ENCODE assay signal across 1 cellular context in the genomic region with DNA sequence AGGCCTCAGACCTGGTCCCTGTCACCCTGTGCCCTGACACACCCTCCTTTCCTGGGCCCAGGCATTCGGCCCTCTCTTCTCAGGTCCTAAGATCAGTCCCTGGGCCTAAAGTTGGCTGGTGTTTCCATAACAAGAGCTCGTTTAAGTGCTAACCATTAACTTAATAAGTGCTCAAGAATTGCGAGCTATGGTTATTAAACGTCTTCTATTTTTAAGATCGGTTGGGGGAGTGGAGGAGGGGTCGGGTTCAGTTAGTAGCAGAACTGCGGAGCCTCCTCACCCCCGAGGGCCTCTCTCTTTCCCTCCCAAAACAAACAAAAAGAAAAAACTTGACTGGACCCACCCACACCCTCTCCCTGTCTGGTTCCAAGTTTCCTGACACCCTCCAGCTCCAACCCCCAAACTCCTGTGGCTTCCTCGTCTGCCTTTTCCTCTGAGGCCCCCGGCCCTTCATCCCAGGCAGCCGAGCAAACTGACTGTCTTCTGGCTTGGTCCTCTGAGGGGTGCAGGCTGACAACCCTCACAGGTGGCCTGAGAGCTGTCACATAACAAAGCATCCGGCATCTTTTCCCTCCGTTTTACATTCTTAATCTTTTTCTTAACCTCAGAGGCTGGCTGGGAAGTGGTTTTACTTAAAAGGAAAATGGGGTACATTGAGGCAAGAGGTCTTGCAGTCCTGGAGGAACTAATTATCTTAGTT.
TF ChIP-seq lines count a peak whose summit lies in the region.

No MANE protein-coding gene starts in this region.

TF ChIP-seq in HepG2, 621 proteins besides CTCF, POLR2A, EP300 and RAD21 (continued from another document and continues in another):
- TF ChIP-seq, protein P1, sequence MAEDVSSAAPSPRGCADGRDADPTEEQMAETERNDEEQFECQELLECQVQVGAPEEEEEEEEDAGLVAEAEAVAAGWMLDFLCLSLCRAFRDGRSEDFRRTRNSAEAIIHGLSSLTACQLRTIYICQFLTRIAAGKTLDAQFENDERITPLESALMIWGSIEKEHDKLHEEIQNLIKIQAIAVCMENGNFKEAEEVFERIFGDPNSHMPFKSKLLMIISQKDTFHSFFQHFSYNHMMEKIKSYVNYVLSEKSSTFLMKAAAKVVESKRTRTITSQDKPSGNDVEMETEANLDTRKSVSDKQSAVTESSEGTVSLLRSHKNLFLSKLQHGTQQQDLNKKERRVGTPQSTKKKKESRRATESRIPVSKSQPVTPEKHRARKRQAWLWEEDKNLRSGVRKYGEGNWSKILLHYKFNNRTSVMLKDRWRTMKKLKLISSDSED (CRISPR knock-in tag; IDR thresholded peaks at IDR 0.05), result 0 out of 2 replicates have a peak, but pooled peaks have one; percentile 17
- TF ChIP-seq ZNF839 (CRISPR knock-in tag; IDR thresholded peaks at IDR 0.05; ENCODE audit: borderline replicate concordance), result no peak; the same call in 1 of the 2 replicates
- 0 out of 2 replicates have a peak, but pooled peaks have one; percentile 8 for TF ChIP-seq NFATC3 (CRISPR knock-in tag; IDR thresholded peaks at IDR 0.05)
- TF ChIP-seq SKI (IDR thresholded peaks at IDR 0.05; ENCODE audit: partially characterized antibody), result no peak
- no peak for TF ChIP-seq ZSCAN31 (CRISPR knock-in tag; IDR thresholded peaks at IDR 0.05; ENCODE audit: low read depth)
- TF ChIP-seq SALL1 (CRISPR knock-in tag; IDR thresholded peaks at IDR 0.05), result peak; percentile 38; the same call in 1 of the 2 replicates
- TF ChIP-seq ZNF468 (CRISPR knock-in tag; IDR thresholded peaks at IDR 0.05), result 0 out of 2 replicates have a peak, but pooled peaks have one; percentile 70
- peak; percentile 76 for TF ChIP-seq YEATS2 (CRISPR knock-in tag; IDR thresholded peaks at IDR 0.05; ENCODE audit: borderline replicate concordance)
- no peak for TF ChIP-seq TOE1 (CRISPR knock-in tag; IDR thresholded peaks at IDR 0.05)
- no peak for TF ChIP-seq EED (CRISPR knock-in tag; IDR thresholded peaks at IDR 0.05)
- TF ChIP-seq TCF12 (IDR thresholded peaks at IDR 0.05), result no peak
- 0 out of 2 replicates have a peak, but pooled peaks have one; percentile 18 for TF ChIP-seq TCF12 (CRISPR knock-in tag; IDR thresholded peaks at IDR 0.05)
- 0 out of 2 replicates have a peak, but pooled peaks have one; percentile 2 for TF ChIP-seq KDM2A (CRISPR knock-in tag; IDR thresholded peaks at IDR 0.05; ENCODE audit: borderline replicate concordance, low read depth)
- peak; percentile 71 for TF ChIP-seq ZC3H13 (CRISPR knock-in tag; IDR thresholded peaks at IDR 0.05)
- peak; percentile 44; the same call in 1 of the 2 replicates for TF ChIP-seq FOXA3 (CRISPR knock-in tag; IDR thresholded peaks at IDR 0.05)
- TF ChIP-seq, protein P2, sequence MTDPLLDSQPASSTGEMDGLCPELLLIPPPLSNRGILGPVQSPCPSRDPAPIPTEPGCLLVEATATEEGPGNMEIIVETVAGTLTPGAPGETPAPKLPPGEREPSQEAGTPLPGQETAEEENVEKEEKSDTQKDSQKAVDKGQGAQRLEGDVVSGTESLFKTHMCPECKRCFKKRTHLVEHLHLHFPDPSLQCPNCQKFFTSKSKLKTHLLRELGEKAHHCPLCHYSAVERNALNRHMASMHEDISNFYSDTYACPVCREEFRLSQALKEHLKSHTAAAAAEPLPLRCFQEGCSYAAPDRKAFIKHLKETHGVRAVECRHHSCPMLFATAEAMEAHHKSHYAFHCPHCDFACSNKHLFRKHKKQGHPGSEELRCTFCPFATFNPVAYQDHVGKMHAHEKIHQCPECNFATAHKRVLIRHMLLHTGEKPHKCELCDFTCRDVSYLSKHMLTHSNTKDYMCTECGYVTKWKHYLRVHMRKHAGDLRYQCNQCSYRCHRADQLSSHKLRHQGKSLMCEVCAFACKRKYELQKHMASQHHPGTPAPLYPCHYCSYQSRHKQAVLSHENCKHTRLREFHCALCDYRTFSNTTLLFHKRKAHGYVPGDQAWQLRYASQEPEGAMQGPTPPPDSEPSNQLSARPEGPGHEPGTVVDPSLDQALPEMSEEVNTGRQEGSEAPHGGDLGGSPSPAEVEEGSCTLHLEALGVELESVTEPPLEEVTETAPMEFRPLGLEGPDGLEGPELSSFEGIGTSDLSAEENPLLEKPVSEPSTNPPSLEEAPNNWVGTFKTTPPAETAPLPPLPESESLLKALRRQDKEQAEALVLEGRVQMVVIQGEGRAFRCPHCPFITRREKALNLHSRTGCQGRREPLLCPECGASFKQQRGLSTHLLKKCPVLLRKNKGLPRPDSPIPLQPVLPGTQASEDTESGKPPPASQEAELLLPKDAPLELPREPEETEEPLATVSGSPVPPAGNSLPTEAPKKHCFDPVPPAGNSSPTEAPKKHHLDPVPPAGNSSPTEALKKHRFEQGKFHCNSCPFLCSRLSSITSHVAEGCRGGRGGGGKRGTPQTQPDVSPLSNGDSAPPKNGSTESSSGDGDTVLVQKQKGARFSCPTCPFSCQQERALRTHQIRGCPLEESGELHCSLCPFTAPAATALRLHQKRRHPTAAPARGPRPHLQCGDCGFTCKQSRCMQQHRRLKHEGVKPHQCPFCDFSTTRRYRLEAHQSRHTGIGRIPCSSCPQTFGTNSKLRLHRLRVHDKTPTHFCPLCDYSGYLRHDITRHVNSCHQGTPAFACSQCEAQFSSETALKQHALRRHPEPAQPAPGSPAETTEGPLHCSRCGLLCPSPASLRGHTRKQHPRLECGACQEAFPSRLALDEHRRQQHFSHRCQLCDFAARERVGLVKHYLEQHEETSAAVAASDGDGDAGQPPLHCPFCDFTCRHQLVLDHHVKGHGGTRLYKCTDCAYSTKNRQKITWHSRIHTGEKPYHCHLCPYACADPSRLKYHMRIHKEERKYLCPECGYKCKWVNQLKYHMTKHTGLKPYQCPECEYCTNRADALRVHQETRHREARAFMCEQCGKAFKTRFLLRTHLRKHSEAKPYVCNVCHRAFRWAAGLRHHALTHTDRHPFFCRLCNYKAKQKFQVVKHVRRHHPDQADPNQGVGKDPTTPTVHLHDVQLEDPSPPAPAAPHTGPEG (CRISPR knock-in tag; IDR thresholded peaks at IDR 0.05), result peak; percentile 13; the same call in 1 of the 2 replicates
- peak; percentile 80; the same call in 1 of the 2 replicates for TF ChIP-seq ZNF317 (CRISPR knock-in tag; IDR thresholded peaks at IDR 0.05)
- TF ChIP-seq ZNF746 (CRISPR knock-in tag; IDR thresholded peaks at IDR 0.05), result 0 out of 2 replicates have a peak, but pooled peaks have one; percentile 13
- TF ChIP-seq, protein P3, sequence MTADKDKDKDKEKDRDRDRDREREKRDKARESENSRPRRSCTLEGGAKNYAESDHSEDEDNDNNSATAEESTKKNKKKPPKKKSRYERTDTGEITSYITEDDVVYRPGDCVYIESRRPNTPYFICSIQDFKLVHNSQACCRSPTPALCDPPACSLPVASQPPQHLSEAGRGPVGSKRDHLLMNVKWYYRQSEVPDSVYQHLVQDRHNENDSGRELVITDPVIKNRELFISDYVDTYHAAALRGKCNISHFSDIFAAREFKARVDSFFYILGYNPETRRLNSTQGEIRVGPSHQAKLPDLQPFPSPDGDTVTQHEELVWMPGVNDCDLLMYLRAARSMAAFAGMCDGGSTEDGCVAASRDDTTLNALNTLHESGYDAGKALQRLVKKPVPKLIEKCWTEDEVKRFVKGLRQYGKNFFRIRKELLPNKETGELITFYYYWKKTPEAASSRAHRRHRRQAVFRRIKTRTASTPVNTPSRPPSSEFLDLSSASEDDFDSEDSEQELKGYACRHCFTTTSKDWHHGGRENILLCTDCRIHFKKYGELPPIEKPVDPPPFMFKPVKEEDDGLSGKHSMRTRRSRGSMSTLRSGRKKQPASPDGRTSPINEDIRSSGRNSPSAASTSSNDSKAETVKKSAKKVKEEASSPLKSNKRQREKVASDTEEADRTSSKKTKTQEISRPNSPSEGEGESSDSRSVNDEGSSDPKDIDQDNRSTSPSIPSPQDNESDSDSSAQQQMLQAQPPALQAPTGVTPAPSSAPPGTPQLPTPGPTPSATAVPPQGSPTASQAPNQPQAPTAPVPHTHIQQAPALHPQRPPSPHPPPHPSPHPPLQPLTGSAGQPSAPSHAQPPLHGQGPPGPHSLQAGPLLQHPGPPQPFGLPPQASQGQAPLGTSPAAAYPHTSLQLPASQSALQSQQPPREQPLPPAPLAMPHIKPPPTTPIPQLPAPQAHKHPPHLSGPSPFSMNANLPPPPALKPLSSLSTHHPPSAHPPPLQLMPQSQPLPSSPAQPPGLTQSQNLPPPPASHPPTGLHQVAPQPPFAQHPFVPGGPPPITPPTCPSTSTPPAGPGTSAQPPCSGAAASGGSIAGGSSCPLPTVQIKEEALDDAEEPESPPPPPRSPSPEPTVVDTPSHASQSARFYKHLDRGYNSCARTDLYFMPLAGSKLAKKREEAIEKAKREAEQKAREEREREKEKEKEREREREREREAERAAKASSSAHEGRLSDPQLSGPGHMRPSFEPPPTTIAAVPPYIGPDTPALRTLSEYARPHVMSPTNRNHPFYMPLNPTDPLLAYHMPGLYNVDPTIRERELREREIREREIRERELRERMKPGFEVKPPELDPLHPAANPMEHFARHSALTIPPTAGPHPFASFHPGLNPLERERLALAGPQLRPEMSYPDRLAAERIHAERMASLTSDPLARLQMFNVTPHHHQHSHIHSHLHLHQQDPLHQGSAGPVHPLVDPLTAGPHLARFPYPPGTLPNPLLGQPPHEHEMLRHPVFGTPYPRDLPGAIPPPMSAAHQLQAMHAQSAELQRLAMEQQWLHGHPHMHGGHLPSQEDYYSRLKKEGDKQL (CRISPR knock-in tag; IDR thresholded peaks at IDR 0.05; ENCODE audit: low read depth), result no peak
- no peak for TF ChIP-seq ZNF761 (CRISPR knock-in tag; conservative IDR thresholded peaks at IDR 0.05)
- no peak for TF ChIP-seq CEBPB (IDR thresholded peaks at IDR 0.05; ENCODE audit: borderline replicate concordance, low read depth, low read length)
- no peak for TF ChIP-seq ARNT (IDR thresholded peaks at IDR 0.05)
- no peak for TF ChIP-seq ZBTB1 (CRISPR knock-in tag; IDR thresholded peaks at IDR 0.05; ENCODE audit: borderline replicate concordance)
- TF ChIP-seq, protein P4, sequence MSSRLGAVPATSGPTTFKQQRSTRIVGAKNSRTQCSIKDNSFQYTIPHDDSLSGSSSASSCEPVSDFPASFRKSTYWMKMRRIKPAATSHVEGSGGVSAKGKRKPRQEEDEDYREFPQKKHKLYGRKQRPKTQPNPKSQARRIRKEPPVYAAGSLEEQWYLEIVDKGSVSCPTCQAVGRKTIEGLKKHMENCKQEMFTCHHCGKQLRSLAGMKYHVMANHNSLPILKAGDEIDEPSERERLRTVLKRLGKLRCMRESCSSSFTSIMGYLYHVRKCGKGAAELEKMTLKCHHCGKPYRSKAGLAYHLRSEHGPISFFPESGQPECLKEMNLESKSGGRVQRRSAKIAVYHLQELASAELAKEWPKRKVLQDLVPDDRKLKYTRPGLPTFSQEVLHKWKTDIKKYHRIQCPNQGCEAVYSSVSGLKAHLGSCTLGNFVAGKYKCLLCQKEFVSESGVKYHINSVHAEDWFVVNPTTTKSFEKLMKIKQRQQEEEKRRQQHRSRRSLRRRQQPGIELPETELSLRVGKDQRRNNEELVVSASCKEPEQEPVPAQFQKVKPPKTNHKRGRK (CRISPR knock-in tag; IDR thresholded peaks at IDR 0.05), result no peak
- TF ChIP-seq FOSL2 (CRISPR knock-in tag; IDR thresholded peaks at IDR 0.05), result no peak
- TF ChIP-seq SP5 (CRISPR knock-in tag; IDR thresholded peaks at IDR 0.05; ENCODE audit: borderline replicate concordance, low read depth), result peak; percentile 96
- TF ChIP-seq RFX3 (CRISPR knock-in tag; IDR thresholded peaks at IDR 0.05), result no peak; the same call in 1 of the 2 replicates
- TF ChIP-seq, protein P5, sequence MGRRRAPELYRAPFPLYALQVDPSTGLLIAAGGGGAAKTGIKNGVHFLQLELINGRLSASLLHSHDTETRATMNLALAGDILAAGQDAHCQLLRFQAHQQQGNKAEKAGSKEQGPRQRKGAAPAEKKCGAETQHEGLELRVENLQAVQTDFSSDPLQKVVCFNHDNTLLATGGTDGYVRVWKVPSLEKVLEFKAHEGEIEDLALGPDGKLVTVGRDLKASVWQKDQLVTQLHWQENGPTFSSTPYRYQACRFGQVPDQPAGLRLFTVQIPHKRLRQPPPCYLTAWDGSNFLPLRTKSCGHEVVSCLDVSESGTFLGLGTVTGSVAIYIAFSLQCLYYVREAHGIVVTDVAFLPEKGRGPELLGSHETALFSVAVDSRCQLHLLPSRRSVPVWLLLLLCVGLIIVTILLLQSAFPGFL (CRISPR knock-in tag; IDR thresholded peaks at IDR 0.05), result no peak
- 0 out of 2 replicates have a peak, but pooled peaks have one; percentile 19 for TF ChIP-seq RCOR2 (CRISPR knock-in tag; IDR thresholded peaks at IDR 0.05)
- no peak for TF ChIP-seq MEIS1 (CRISPR knock-in tag; IDR thresholded peaks at IDR 0.05; ENCODE audit: borderline replicate concordance)
- TF ChIP-seq SOX6 (IDR thresholded peaks at IDR 0.05), result no peak
- peak; percentile 56 for TF ChIP-seq SOX6 (CRISPR knock-in tag; IDR thresholded peaks at IDR 0.05)
- TF ChIP-seq DNMT1 (CRISPR knock-in tag; IDR thresholded peaks at IDR 0.05), result no peak; the same call in 1 of the 2 replicates
- no peak; the same call in 1 of the 2 replicates for TF ChIP-seq ZNF772 (CRISPR knock-in tag; IDR thresholded peaks at IDR 0.05)
- TF ChIP-seq, protein P6, sequence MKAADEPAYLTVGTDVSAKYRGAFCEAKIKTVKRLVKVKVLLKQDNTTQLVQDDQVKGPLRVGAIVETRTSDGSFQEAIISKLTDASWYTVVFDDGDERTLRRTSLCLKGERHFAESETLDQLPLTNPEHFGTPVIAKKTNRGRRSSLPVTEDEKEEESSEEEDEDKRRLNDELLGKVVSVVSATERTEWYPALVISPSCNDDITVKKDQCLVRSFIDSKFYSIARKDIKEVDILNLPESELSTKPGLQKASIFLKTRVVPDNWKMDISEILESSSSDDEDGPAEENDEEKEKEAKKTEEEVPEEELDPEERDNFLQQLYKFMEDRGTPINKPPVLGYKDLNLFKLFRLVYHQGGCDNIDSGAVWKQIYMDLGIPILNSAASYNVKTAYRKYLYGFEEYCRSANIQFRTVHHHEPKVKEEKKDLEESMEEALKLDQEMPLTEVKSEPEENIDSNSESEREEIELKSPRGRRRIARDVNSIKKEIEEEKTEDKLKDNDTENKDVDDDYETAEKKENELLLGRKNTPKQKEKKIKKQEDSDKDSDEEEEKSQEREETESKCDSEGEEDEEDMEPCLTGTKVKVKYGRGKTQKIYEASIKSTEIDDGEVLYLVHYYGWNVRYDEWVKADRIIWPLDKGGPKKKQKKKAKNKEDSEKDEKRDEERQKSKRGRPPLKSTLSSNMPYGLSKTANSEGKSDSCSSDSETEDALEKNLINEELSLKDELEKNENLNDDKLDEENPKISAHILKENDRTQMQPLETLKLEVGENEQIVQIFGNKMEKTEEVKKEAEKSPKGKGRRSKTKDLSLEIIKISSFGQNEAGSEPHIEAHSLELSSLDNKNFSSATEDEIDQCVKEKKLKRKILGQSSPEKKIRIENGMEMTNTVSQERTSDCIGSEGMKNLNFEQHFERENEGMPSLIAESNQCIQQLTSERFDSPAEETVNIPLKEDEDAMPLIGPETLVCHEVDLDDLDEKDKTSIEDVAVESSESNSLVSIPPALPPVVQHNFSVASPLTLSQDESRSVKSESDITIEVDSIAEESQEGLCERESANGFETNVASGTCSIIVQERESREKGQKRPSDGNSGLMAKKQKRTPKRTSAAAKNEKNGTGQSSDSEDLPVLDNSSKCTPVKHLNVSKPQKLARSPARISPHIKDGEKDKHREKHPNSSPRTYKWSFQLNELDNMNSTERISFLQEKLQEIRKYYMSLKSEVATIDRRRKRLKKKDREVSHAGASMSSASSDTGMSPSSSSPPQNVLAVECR (CRISPR knock-in tag; IDR thresholded peaks at IDR 0.05; ENCODE audit: borderline replicate concordance), result no peak; the same call in 1 of the 2 replicates
- TF ChIP-seq EHMT2 (IDR thresholded peaks at IDR 0.05; ENCODE audit: borderline replicate concordance, low read depth, low read length), result no peak
- no peak for TF ChIP-seq TBX3 (IDR thresholded peaks at IDR 0.05; ENCODE audit: borderline replicate concordance)
- no peak for TF ChIP-seq NR3C1 (CRISPR knock-in tag; IDR thresholded peaks at IDR 0.05)
- peak; percentile 23; the same call in 1 of the 2 replicates for TF ChIP-seq TGIF2 (CRISPR knock-in tag; IDR thresholded peaks at IDR 0.05)
